Comparison of ENCODE assay signal across 8 cellular contexts in genomic region chr16:1871974-1872635, GRCh38. TPM values are rescaled to one million over a fixed set of nuclear protein-coding genes. Genes with fewer than 3 reads are reported as not detected.
DNase-seq lines count a peak whose midpoint lies in the region; ATAC-seq and TF ChIP-seq lines count a peak whose summit lies in the region.

Gene MEIOB (minus strand): TSS chr16:1872164. CDS start chr16:1868175, 3,989 bp downstream.

- peak; percentile 23 for DNase-seq in activated CD4-positive, alpha-beta memory T cell treated with anti-CD3 and anti-CD28 coated beads, Interleukin-2, amount 10 ng/mL, durations not matched to agents 7 days and 5 days
- DNase-seq in erythroblast (lab: John Stamatoyannopoulos, UW) (peak; percentile 59 to 67), retinal pigment epithelial cell (ENCODE audit: low read depth) (no peak), occipital lobe (lab: John Stamatoyannopoulos, UW) (no peak)

- H3K4me1 ChIP-seq in HUES6 (ENCODE audit: control insufficient read depth, insufficient read depth, low read length) = no peaks in the 10 kb centered on the region

- no peaks in the 10 kb centered on the region for H3K9me3 ChIP-seq in HUES6 (ENCODE audit: control insufficient read depth, insufficient read depth, low read depth, low read length)

- H3K9me3 Mint-ChIP-seq in activated CD4-positive, alpha-beta memory T cell treated with anti-CD3 and anti-CD28 coated beads, Interleukin-2, amount 10 ng/mL, durations not matched to agents 7 days and 5 days = no peaks in the 10 kb centered on the region

- peaks cover 17% of the 10 kb centered on the region for H3K27me3 Mint-ChIP-seq in activated CD4-positive, alpha-beta memory T cell treated with anti-CD3 and anti-CD28 coated beads, Interleukin-2, amount 10 ng/mL, durations not matched to agents 7 days and 5 days

- POLR2A ChIA-PET in activated CD4-positive, alpha-beta memory T cell treated with anti-CD3 and anti-CD28 coated beads, Interleukin-2, amount 10 ng/mL, durations not matched to agents 7 days and 5 days (lab: Charles Lee) = no interaction called here

- H3K27ac ChIP-seq in HUES6 (ENCODE audit: low read depth, low read length) = no peak within 1 kb of the TSS

- no peak within 1 kb of the TSS for H3K27ac Mint-ChIP-seq in activated CD4-positive, alpha-beta memory T cell treated with anti-CD3 and anti-CD28 coated beads, Interleukin-2, amount 10 ng/mL, durations not matched to agents 7 days and 5 days

- H3K4me3 Mint-ChIP-seq in activated CD4-positive, alpha-beta memory T cell treated with anti-CD3 and anti-CD28 coated beads, Interleukin-2, amount 10 ng/mL, durations not matched to agents 7 days and 5 days = peak within 1 kb of the TSS; percentile 24

- H3K4me1 Mint-ChIP-seq in activated CD4-positive, alpha-beta memory T cell treated with anti-CD3 and anti-CD28 coated beads, Interleukin-2, amount 10 ng/mL, durations not matched to agents 7 days and 5 days = peaks cover 10% of the 10 kb centered on the region

- H3K4me3 ChIP-seq in HUES6 (ENCODE audit: low read depth, low read length) (peak within 1 kb of the TSS; percentile 73), retinal pigment epithelial cell (ENCODE audit: low read length) (peak within 1 kb of the TSS; percentile 8)

- no peak for TF ChIP-seq POLR2A in erythroblast (IDR thresholded peaks at IDR 0.05; ENCODE audit: low read length)

- peaks cover 33% of the 10 kb centered on the region for H3K27me3 ChIP-seq in HUES6 (ENCODE audit: control insufficient read depth, insufficient read depth, low read length)

- H3K36me3 Mint-ChIP-seq in activated CD4-positive, alpha-beta memory T cell treated with anti-CD3 and anti-CD28 coated beads, Interleukin-2, amount 10 ng/mL, durations not matched to agents 7 days and 5 days (ENCODE audit: low read depth) = no peaks in the 10 kb centered on the region

- H3K9ac ChIP-seq in HUES6 (ENCODE audit: low read length) = no peak within 1 kb of the TSS

- TF ChIP-seq CTCF in retinal pigment epithelial cell (conservative IDR thresholded peaks at IDR 0.05; ENCODE audit: low read depth, low read length) = no peak

- H3K36me3 ChIP-seq in HUES6 (ENCODE audit: control insufficient read depth, insufficient read depth, low read length) = no peaks in the 10 kb centered on the region

- CTCF ChIA-PET in activated CD4-positive, alpha-beta memory T cell treated with anti-CD3 and anti-CD28 coated beads, Interleukin-2, amount 10 ng/mL, durations not matched to agents 7 days and 5 days (lab: Charles Lee) = no interaction called here

- no peak for ATAC-seq in HG03565 (IDR thresholded peaks at IDR 0.05; ENCODE audit: unreplicated experiment)
- no peak for ATAC-seq in HG03354 (IDR thresholded peaks at IDR 0.05; ENCODE audit: poor library complexity, severe bottlenecking, unreplicated experiment)
- no peak for ATAC-seq in HG03460 (IDR thresholded peaks at IDR 0.05; ENCODE audit: unreplicated experiment)

RNA-seq across cellular contexts. Expression of gene MEIOB, which starts in this region (rescaled TPM):
- under 1 TPM in 1 of 2 experiments, not detected in 1; 0.18 TPM for total RNA-seq in activated CD4-positive, alpha-beta memory T cell treated with anti-CD3 and anti-CD28 coated beads, Interleukin-2, amount 10 ng/mL, durations not matched to agents 7 days and 5 days
- not detected for total RNA-seq in occipital lobe

Comparison
In these comparisons a context has a peak if more than half of its experiments do, and no peak if none do; other contexts are left out.
1. Peak in DNase-seq in activated CD4-positive, alpha-beta memory T cell treated with anti-CD3 and anti-CD28 coated beads, Interleukin-2, amount 10 ng/mL, durations not matched to agents 7 days and 5 days; RNA of the gene not detected or under 1 TPM.
2. DNase-seq: peak in erythroblast (2 of 2); none in retinal pigment epithelial cell (single experiment) and occipital lobe (single experiment).